23 cellular contexts compared by ENCODE assay signal in the genomic region with DNA sequence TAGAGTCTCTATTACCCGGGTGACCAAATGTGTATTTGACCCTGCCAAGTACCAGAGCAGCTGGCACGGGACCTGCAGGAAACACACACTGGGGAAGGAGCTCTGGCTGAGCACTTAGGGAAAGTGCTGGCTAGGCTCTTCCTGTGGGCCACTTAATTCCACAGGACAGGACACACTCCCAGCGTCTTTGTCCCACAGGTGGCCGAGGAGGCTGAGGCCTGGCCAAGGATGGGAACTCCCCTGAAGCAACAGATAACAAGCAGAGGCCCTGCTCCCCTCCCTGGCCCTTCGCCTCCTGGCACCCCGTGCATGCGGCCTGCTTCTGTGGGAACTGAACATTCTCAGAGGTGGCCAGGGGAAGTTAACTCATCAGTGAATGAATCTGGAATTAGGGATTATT.
DNase-seq lines count a peak whose midpoint lies in the region; TF ChIP-seq lines count a peak whose summit lies in the region.
"Had no signal": no experiment of that assay in that cellular context is flagged by ENCODE, and none has a peak within 500 bp of the region (broad histone marks: within the 10 kb centered on the region; RNA-seq: fewer than 3 reads in every experiment).

No MANE protein-coding gene starts in this region.

- no peak overlapping the region for H2BK15ac ChIP-seq in mesenchymal stem cell (ENCODE audit: low read depth, poor library complexity, severe bottlenecking)

- no peak overlapping the region for H2AFZ ChIP-seq in neural progenitor cell (replicated peaks)
- no peak overlapping the region for H2AFZ ChIP-seq in mesenchymal stem cell (ENCODE audit: low read depth, low read length)

- no peaks in the 10 kb centered on the region for H3K79me2 ChIP-seq in neural progenitor cell (ENCODE audit: low read depth)

- H3K27ac ChIP-seq in neural progenitor cell = no peak overlapping the region
- H3K27ac ChIP-seq in thyroid gland = no peak overlapping the region
- no peak overlapping the region for H3K27ac ChIP-seq in mesenchymal stem cell (ENCODE audit: low read length, poor library complexity, severe bottlenecking)
- H3K27ac ChIP-seq: SJSA1 had no signal

- no peak for TF ChIP-seq CTCF in brain (conservative IDR thresholded peaks at IDR 0.05)
- TF ChIP-seq CTCF in neural progenitor cell (IDR thresholded peaks at IDR 0.05) = no peak
- TF ChIP-seq CTCF in thyroid gland (IDR thresholded peaks at IDR 0.05) = no peak
- TF ChIP-seq CTCF in GM13977 (IDR thresholded peaks at IDR 0.05; ENCODE audit: extremely low read depth, insufficient read depth, missing control alignments) = no peak

- H3K4ac ChIP-seq in mesenchymal stem cell (ENCODE audit: low read depth in 1 of 2, low read length in 2 of 2) = no peak overlapping the region

- H3K36me3 Mint-ChIP-seq in brain (no peaks in the 10 kb centered on the region), neural progenitor cell (peaks cover 10% of the 10 kb centered on the region)

- H3K27me3 ChIP-seq in neural progenitor cell (no peaks in the 10 kb centered on the region), thyroid gland (no peaks in the 10 kb centered on the region), mesenchymal stem cell (ENCODE audit: control insufficient read depth in 1 of 2, insufficient read depth in 1 of 2, low read length in 2 of 2) (no peaks in the 10 kb centered on the region)
- H3K27me3 ChIP-seq: SJSA1, tibial nerve had no signal

- H3K9me3 ChIP-seq in neural progenitor cell (ENCODE audit: low read depth) (no peaks in the 10 kb centered on the region), thyroid gland (no peaks in the 10 kb centered on the region), mesenchymal stem cell (ENCODE audit: control insufficient read depth, low read length) (no peaks in the 10 kb centered on the region)
- H3K9me3 ChIP-seq: SJSA1, tibial nerve had no signal

- H2BK12ac ChIP-seq in mesenchymal stem cell (ENCODE audit: low read length in 2 of 2) = no peak overlapping the region

- H3K14ac ChIP-seq in mesenchymal stem cell (ENCODE audit: low read length in 2 of 2) = no peak overlapping the region

- H3K4me1 ChIP-seq in neural progenitor cell (peaks cover 8% of the 10 kb centered on the region), thyroid gland (no peaks in the 10 kb centered on the region), mesenchymal stem cell (ENCODE audit: control insufficient read depth, insufficient read depth, low read depth, low read length) (peaks cover 22% of the 10 kb centered on the region)

- WGBS in thyroid gland, 2 donors = 27 to 43% methylated on average over 7 of the region's 7 CpGs
- WGBS in mesenchymal stem cell = 79% methylated on average over 7 of the region's 7 CpGs

- H3K18ac ChIP-seq in mesenchymal stem cell (ENCODE audit: low read depth in 1 of 2, low read length in 2 of 2) = no peak overlapping the region

- H3K9me3 Mint-ChIP-seq in brain = peaks cover 0 to 3% (median 0%) of the 10 kb centered on the region in 5 experiments
- peaks cover 21% of the 10 kb centered on the region for H3K9me3 Mint-ChIP-seq in neural progenitor cell
- H3K9me3 Mint-ChIP-seq: activated CD4-positive, alpha-beta T cell treated with anti-CD3 and anti-CD28 coated beads, Interleukin-2, amount 10 ng/mL, durations not matched to agents 24 days and 14 days; activated T-helper 2 cell treated with anti-CD3 and anti-CD28 coated beads, Interferon-gamma antibody, Interleukin-2, Interleukin-4, amounts not matched to agents 10 μg/mL and 5 μg/mL and 100 μg/mL, durations not matched to agents 14 hours and 24 hours and 36 hours; CD8-positive, alpha-beta T cell; T-helper 1 cell treated with Interleukin-12 subunit alpha and Interleukin-12 subunit beta and Interleukin-4 antibody, amounts not matched to agents 30 μg/mL and 1 μg/mL, for 36 hours had no signal

- no peak overlapping the region for H2BK120ac ChIP-seq in mesenchymal stem cell (ENCODE audit: low read depth, low read length)

- H4K20me1 ChIP-seq in neural progenitor cell (ENCODE audit: low read depth) = no peaks in the 10 kb centered on the region

- no peaks in the 10 kb centered on the region for H3K36me3 ChIP-seq in neural progenitor cell
- no peaks in the 10 kb centered on the region for H3K36me3 ChIP-seq in thyroid gland
- peaks cover 0 to 46% of the 10 kb centered on the region in 2 experiments for H3K36me3 ChIP-seq in mesenchymal stem cell (ENCODE audit: control insufficient read depth in 1 of 2, insufficient read depth in 2 of 2, low read depth in 1 of 2, low read length in 2 of 2)

- DNase-seq in cardiac septum (ENCODE audit: low spot score) (peak; percentile 72), neural progenitor cell (ENCODE audit: low spot score) (no peak), thyroid gland (peak; percentile 51 to 59), mesenchymal stem cell (no peak), GM13977 (ENCODE audit: low spot score) (no peak)
- DNase-seq in activated CD8-positive, alpha-beta memory T cell treated with anti-CD3 and anti-CD28 coated beads, Interleukin-2, amount 50 U/mL, for 4 hours = no peak
- DNase-seq: activated CD4-positive, alpha-beta T cell treated with anti-CD3 and anti-CD28 coated beads, Interleukin-2, amount 10 ng/mL, durations not matched to agents 24 days and 14 days; activated CD8-positive, alpha-beta memory T cell treated with anti-CD3 and anti-CD28 coated beads, Interleukin-2, amount 10 ng/mL, durations not matched to agents 7 days and 5 days; DMS153; erythroblast; MM.1S; mucosa of descending colon; NCI-H1694 treated with DMSO at 0.1 percent for 48 hours; NCI-H2227 treated with DMSO at 0.1 percent for 48 hours; NCI-H774; PC-3 had no signal

- TF ChIP-seq POLR2A in thyroid gland (IDR thresholded peaks at IDR 0.05) = no peak

- intact Hi-C loops in cardiac septum (cut with DNase I) = no loop called here
- intact Hi-C loops in thyroid gland (cut with DNase I) = no loop called here

- no peak overlapping the region for H2BK5ac ChIP-seq in mesenchymal stem cell (ENCODE audit: low read depth, low read length, poor library complexity, severe bottlenecking)

- H3K27me3 Mint-ChIP-seq in brain (no peaks in the 10 kb centered on the region), neural progenitor cell (ENCODE audit: insufficient read depth, low read depth) (peaks cover 4% of the 10 kb centered on the region)
- H3K27me3 Mint-ChIP-seq: activated CD4-positive, alpha-beta T cell treated with anti-CD3 and anti-CD28 coated beads, Interleukin-2, amount 10 ng/mL, durations not matched to agents 24 days and 14 days; activated CD8-positive, alpha-beta memory T cell treated with anti-CD3 and anti-CD28 coated beads, Interleukin-2, amount 10 ng/mL, durations not matched to agents 7 days and 5 days had no signal

- H2AK5ac ChIP-seq in mesenchymal stem cell (ENCODE audit: low read length, severe bottlenecking) = no peak overlapping the region

- H3K9ac ChIP-seq in neural progenitor cell = no peak overlapping the region
- H3K9ac ChIP-seq in mesenchymal stem cell (ENCODE audit: low read length) = no peak overlapping the region

- peaks cover 2% of the 10 kb centered on the region for H3K79me1 ChIP-seq in mesenchymal stem cell (replicated peaks; ENCODE audit: low read length, poor library complexity, severe bottlenecking)

- H4K8ac ChIP-seq in mesenchymal stem cell (ENCODE audit: low read length) = no peak overlapping the region

- H3K4me3 Mint-ChIP-seq in brain (no peak overlapping the region), neural progenitor cell (no peak overlapping the region)
- H3K4me3 Mint-ChIP-seq: activated CD4-positive, alpha-beta T cell treated with anti-CD3 and anti-CD28 coated beads, Interleukin-2, amount 10 ng/mL, durations not matched to agents 24 days and 14 days; activated CD8-positive, alpha-beta memory T cell treated with anti-CD3 and anti-CD28 coated beads, Interleukin-2, amount 10 ng/mL, durations not matched to agents 7 days and 5 days; CD8-positive, alpha-beta T cell; T-helper 1 cell treated with Interleukin-12 subunit alpha and Interleukin-12 subunit beta and Interleukin-4 antibody, amounts not matched to agents 30 μg/mL and 1 μg/mL, for 36 hours had no signal

- H3F3A ChIP-seq in neural progenitor cell (ENCODE audit: low read depth) = no peaks in the 10 kb centered on the region

- H3K23ac ChIP-seq in mesenchymal stem cell (ENCODE audit: low read length in 2 of 2) = no peak overlapping the region

- H3K27ac Mint-ChIP-seq in brain (peak overlapping the region in 4 of 5 experiments; percentile 48 to 98 (median 78)), neural progenitor cell (peak overlapping the region; percentile 85)
- H3K27ac Mint-ChIP-seq: activated CD8-positive, alpha-beta memory T cell treated with anti-CD3 and anti-CD28 coated beads, Interleukin-2, amount 10 ng/mL, durations not matched to agents 7 days and 5 days; activated T-helper 2 cell treated with anti-CD3 and anti-CD28 coated beads, Interferon-gamma antibody, Interleukin-2, Interleukin-4, amounts not matched to agents 10 μg/mL and 5 μg/mL and 100 μg/mL, durations not matched to agents 14 hours and 24 hours and 36 hours; CD8-positive, alpha-beta T cell; T-helper 1 cell treated with Interleukin-12 subunit alpha and Interleukin-12 subunit beta and Interleukin-4 antibody, amounts not matched to agents 30 μg/mL and 1 μg/mL, for 36 hours had no signal

- no peak overlapping the region for H3K4me3 ChIP-seq in neural progenitor cell
- H3K4me3 ChIP-seq in thyroid gland (replicated peaks in 1 of 3) = no peak overlapping the region
- H3K4me3 ChIP-seq in mesenchymal stem cell (ENCODE audit: insufficient read depth in 1 of 2, low read depth in 1 of 2, low read length in 2 of 2) = no peak overlapping the region
- H3K4me3 ChIP-seq: GM12878, mucosa of descending colon, SJSA1, tibial nerve had no signal

- no peak overlapping the region for H4K91ac ChIP-seq in mesenchymal stem cell (ENCODE audit: low read length)

- in situ Hi-C loops in GM13977 (cut with MboI; ENCODE audit: low pct_unique_long_range_greater_than_20kb, low sequenced_read_pairs, unreplicated experiment) = no loop called here

- H3K4me1 Mint-ChIP-seq in brain = peaks cover 54% of the 10 kb centered on the region
- peaks cover 31% of the 10 kb centered on the region for H3K4me1 Mint-ChIP-seq in neural progenitor cell
- H3K4me1 Mint-ChIP-seq: activated CD8-positive, alpha-beta memory T cell treated with anti-CD3 and anti-CD28 coated beads, Interleukin-2, amount 10 ng/mL, durations not matched to agents 7 days and 5 days had no signal

- H3K4me2 ChIP-seq in neural progenitor cell = no peak overlapping the region
- no peak overlapping the region for H3K4me2 ChIP-seq in mesenchymal stem cell (ENCODE audit: low read length, poor library complexity, severe bottlenecking)

Comparison
In these comparisons a context has a peak if more than half of its experiments do, and no peak if none do; other contexts are left out.
1. DNase-seq: peak in cardiac septum (single experiment) and thyroid gland (2 of 2); none in neural progenitor cell (single experiment), activated CD8-positive, alpha-beta memory T cell treated with anti-CD3 and anti-CD28 coated beads, Interleukin-2, amount 50 U/mL, for 4 hours (single experiment), mesenchymal stem cell (single experiment) and GM13977 (single experiment).